Comparison of ENCODE assay signal across 30 cellular contexts in genomic region chrX:153755136-153755535, GRCh38. TPM values are rescaled to one million over a fixed set of nuclear protein-coding genes. Genes with fewer than 3 reads are reported as not detected.
"Had no signal": no experiment of that assay in that cellular context is flagged by ENCODE, and none has a peak within 500 bp of the region (broad histone marks: within the 10 kb centered on the region; RNA-seq: fewer than 3 reads in every experiment).

No MANE protein-coding gene starts in this region.

- ATAC-seq: activated CD8-positive, alpha-beta T cell treated with anti-CD3 and anti-CD28 coated beads, Interleukin-2, amount 10 ng/mL, durations not matched to agents 7 days and 5 days; activated naive CD4-positive, alpha-beta T cell treated with anti-CD3 and anti-CD28 coated beads, Interleukin-2, amount 50 U/mL, for 72 hours; activated naive CD8-positive, alpha-beta T cell treated with anti-CD3 and anti-CD28 coated beads, Interleukin-2, amount 50 U/mL, for 24 hours; body of pancreas; WTC11 had no signal

- H3K27me3 ChIP-seq: ascending aorta, body of pancreas, MG63, Peyer's patch, SJSA1 had no signal

- H3K36me3 ChIP-seq: ascending aorta, MG63, Peyer's patch, SJSA1 had no signal

- H3K9me3 ChIP-seq: body of pancreas, MG63, Peyer's patch, SJSA1 had no signal

- H3K4me3 ChIP-seq: ascending aorta, body of pancreas, MG63, Peyer's patch, SJSA1 had no signal

- DNase-seq: activated CD4-positive, alpha-beta T cell treated with anti-CD3 and anti-CD28 coated beads for 48 hours; activated CD4-positive, alpha-beta T cell treated with anti-CD3 and anti-CD28 coated beads, Interleukin-2, amount 50 U/mL, for 4 hours; activated CD4-positive, CD25-positive, alpha-beta regulatory T cell treated with anti-CD3 and anti-CD28 coated beads, Interleukin-2, amount 50 U/mL, for 72 hours; activated CD8-positive, alpha-beta T cell treated with anti-CD3 and anti-CD28 coated beads, Interleukin-2, amount 10 ng/mL, durations not matched to agents 7 days and 5 days; activated effector memory CD4-positive, alpha-beta T cell treated with anti-CD3 and anti-CD28 coated beads, Interleukin-2, amount 50 U/mL, for 16 hours; activated naive CD4-positive, alpha-beta T cell treated with Interleukin-2 at 50 U/mL for 16 hours; activated naive CD8-positive, alpha-beta T cell treated with anti-CD3 and anti-CD28 coated beads, Interleukin-2, amount 50 U/mL, for 24 hours; activated T-cell treated with anti-CD3 and anti-CD28 coated beads, Interleukin-2, amount 50 U/mL, for 24 hours; amniotic stem cell; body of pancreas; MG63; MV-4-11; NCI-H1092 treated with DMSO at 0.1 percent for 48 hours; NCI-H1417 treated with DMSO at 0.1 percent for 48 hours; NCI-H1694; NCI-H2029; NCI-H2107; NCI-H2171 treated with DMSO at 0.1 percent for 48 hours; NCI-H226; NCI-H526; NCI-H774; NK-92 treated with Interleukin-12 subunit alpha and Interleukin-12 subunit beta, amount 100 ng/mL, for 24 hours; OCI-M1; Peyer's patch; SHP77 had no signal

- H3K27ac ChIP-seq: ascending aorta, body of pancreas, Peyer's patch, SJSA1 had no signal

- H3K4me1 ChIP-seq: ascending aorta, body of pancreas, Peyer's patch, SJSA1 had no signal

RNA-seq across cellular contexts. Expression of gene SRPK3, which starts 25.7 kb away (rescaled TPM):
- total RNA-seq: activated CD8-positive, alpha-beta T cell treated with anti-CD3 and anti-CD28 coated beads, Interleukin-2, amount 10 ng/mL, durations not matched to agents 7 days and 5 days; activated naive CD4-positive, alpha-beta T cell treated with anti-CD3 and anti-CD28 coated beads, Interleukin-2, amount 50 U/mL, for 72 hours; activated T-helper 1 cell treated with anti-CD3 and anti-CD28 coated beads, Interleukin-12 subunit alpha, Interleukin-12 subunit beta, Interleukin-2, Interleukin-4 antibody, amounts not matched to agents 30 ng/mL and 10 ng/mL and 1 ng/mL, durations not matched to agents 14 hours and 24 hours and 36 hours; body of pancreas; SJSA1; WTC11 had no signal
